Comparison of ENCODE assay signal across 15 cellular contexts in the genomic region with DNA sequence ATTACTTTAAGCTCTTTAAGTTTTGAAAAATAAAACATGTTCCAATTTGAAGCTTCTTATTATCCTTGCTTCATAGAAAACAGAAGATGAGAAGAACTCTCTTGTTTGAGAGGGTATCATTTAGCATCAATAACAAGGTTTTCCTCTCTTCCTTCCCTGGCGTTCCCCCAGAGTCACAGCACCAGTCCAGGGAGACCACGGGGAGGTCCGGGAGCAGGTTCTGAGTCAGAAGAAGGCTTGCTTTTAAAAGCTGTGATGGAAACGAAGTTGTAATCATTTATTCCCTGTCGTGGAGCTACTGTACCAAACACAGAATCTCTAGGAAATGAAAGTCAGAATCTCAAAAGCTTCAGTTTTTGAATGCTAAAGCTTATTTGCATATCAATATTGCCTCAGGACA.
A peak's percentile ranks its signal among the peaks of the same experiment; 100 is the strongest.
DNase-seq lines count a peak whose midpoint lies in the region; ATAC-seq and TF ChIP-seq lines count a peak whose summit lies in the region.
"Had no signal": no experiment of that assay in that cellular context is flagged by ENCODE, and none has a peak within 500 bp of the region (broad histone marks: within the 10 kb centered on the region; RNA-seq: fewer than 3 reads in every experiment).

No MANE protein-coding gene starts in this region.

- CTCF ChIA-PET in SK-N-SH (lab: Yijun Ruan, JAX), result interaction anchor here (0.6 to 2.6 kb wide), 67 partner anchors 9 to 251 kb away, joined by 3 to 88 read pairs (median 5); a partner anchor contains a TSS
- CTCF ChIA-PET in HEK293 (lab: Yijun Ruan, JAX), result interaction anchor here (0.6 to 2.6 kb wide), 71 partner anchors 9 to 582 kb away, joined by 3 to 58 read pairs (median 4); no protein-coding TSS in a partner anchor

- H3K9me3 ChIP-seq in SK-N-SH (no peaks in the 10 kb centered on the region), HEK293 (ENCODE audit: control insufficient read depth, insufficient read depth, low read depth, low read length) (peaks cover under 1% of the 10 kb centered on the region)

- WGBS in SK-N-SH (ENCODE audit: low lambda C conversion rate), result 4% methylated on average over 5 of the region's 5 CpGs

- H3K9ac ChIP-seq in SK-N-SH, result no peak overlapping the region

- TF ChIP-seq CTCF in SK-N-SH (IDR thresholded peaks at IDR 0.05), result no peak
- TF ChIP-seq CTCF in HEK293 (tag by site-specific recombination; IDR thresholded peaks at IDR 0.05), result no peak

- TF ChIP-seq EP300 in SK-N-SH (IDR thresholded peaks at IDR 0.05; ENCODE audit: borderline replicate concordance in 1 of 2, low read depth in 1 of 2, low read length in 1 of 2), result no peak

- H4K20me1 ChIP-seq in SK-N-SH (ENCODE audit: insufficient read depth), result no peaks in the 10 kb centered on the region

- H3K4me1 ChIP-seq in SK-N-SH (ENCODE audit: control insufficient read depth in 1 of 2, insufficient read depth in 2 of 2, low read depth in 1 of 2, low read length in 1 of 2) (no peaks in the 10 kb centered on the region; a peak in 1 of 4 replicates), HEK293 (ENCODE audit: control insufficient read depth, insufficient read depth, low read length) (0 out of 2 replicates have a peak, but pooled peaks cover 4% of the 10 kb centered on the region)

- TF ChIP-seq RAD21 in SK-N-SH (IDR thresholded peaks at IDR 0.05; ENCODE audit: low read length), result no peak

- H3K4me3 ChIP-seq in SK-N-SH (ENCODE audit: low read depth in 2 of 2, low read length in 1 of 2) (no peak overlapping the region), HEK293 (ENCODE audit: low read depth, low read length) (no peak overlapping the region)
- H3K4me3 ChIP-seq: PC-9 had no signal

- DNase-seq in SK-N-SH (peak; percentile 20), dermis blood vessel endothelial cell (peak; percentile 3), DMS53 (lab: John Stamatoyannopoulos, UW) (no peak), HCEC 1CT (no peak), activated T-cell treated with anti-CD3 and anti-CD28 coated beads for 4 hours (no peak)
- DNase-seq: 8988T; DMS79; IMR-90; Karpas-422; NCI-H1105; NK-92 treated with Interleukin-12 subunit alpha and Interleukin-12 subunit beta, amount 100 ng/mL, for 24 hours; PC-9 had no signal

- H3F3A ChIP-seq in SK-N-SH (replicated peaks; ENCODE audit: insufficient read depth), result no peaks in the 10 kb centered on the region

- no peaks in the 10 kb centered on the region for H3K79me2 ChIP-seq in SK-N-SH (ENCODE audit: insufficient read depth)

- ATAC-seq in SK-N-SH treated with all-trans-retinoic acid at 6 μM for 48 hours (no peak), GM18867 (IDR thresholded peaks at IDR 0.05; ENCODE audit: unreplicated experiment) (no peak)

- H3K4me2 ChIP-seq in SK-N-SH, result no peak overlapping the region
- H3K4me2 ChIP-seq: PC-9 had no signal

- no peaks in the 10 kb centered on the region for H3K36me3 ChIP-seq in SK-N-SH (replicated peaks in 1 of 2; ENCODE audit: control insufficient read depth in 1 of 2, insufficient read depth in 2 of 2, low read length in 1 of 2)
- no peaks in the 10 kb centered on the region; a peak in 1 of 3 replicates for H3K36me3 ChIP-seq in HEK293 (ENCODE audit: control insufficient read depth in 2 of 2, insufficient read depth in 1 of 2, low read length in 2 of 2)

- H2AFZ ChIP-seq in SK-N-SH (ENCODE audit: low read depth), result 0 out of 2 replicates have a peak overlapping the region, but pooled peaks have one; percentile 8
- H2AFZ ChIP-seq: PC-9 had no signal

- H3K27ac ChIP-seq in SK-N-SH (ENCODE audit: low read depth in 2 of 2, low read length in 1 of 2) (no peak overlapping the region), HEK293 (ENCODE audit: extremely low read depth, low read depth, low read length) (no peak overlapping the region)
- H3K27ac ChIP-seq: PC-9 had no signal

- POLR2A ChIA-PET in SK-N-SH (lab: Yijun Ruan, JAX) (interaction anchor here (1.0 to 1.5 kb wide), 3 partner anchors 129 to 203 kb away, joined by 3 to 11 read pairs (median 6); a partner anchor contains a TSS), HEK293 (lab: Yijun Ruan, JAX) (interaction anchor here (1.5 kb wide), 1 partner anchor 203 kb away, joined by 4 read pairs; no protein-coding TSS in a partner anchor)

- no peaks in the 10 kb centered on the region for H3K9me2 ChIP-seq in SK-N-SH

- no peaks in the 10 kb centered on the region for H3K27me3 ChIP-seq in SK-N-SH (ENCODE audit: insufficient read depth)

TF ChIP-seq in SK-N-SH, 30 proteins besides CTCF, POLR2A, EP300 and RAD21 (continues in another document):
- TF ChIP-seq GABPA (IDR thresholded peaks at IDR 0.05; ENCODE audit: low read depth) (no peak), TAF1 (IDR thresholded peaks at IDR 0.05; ENCODE audit: borderline replicate concordance, low read depth, low read length) (no peak), RCOR1 (IDR thresholded peaks at IDR 0.05; ENCODE audit: low read length) (no peak), MEF2A (IDR thresholded peaks at IDR 0.05; ENCODE audit: borderline replicate concordance, low read depth) (no peak)
- TF ChIP-seq, protein P1, sequence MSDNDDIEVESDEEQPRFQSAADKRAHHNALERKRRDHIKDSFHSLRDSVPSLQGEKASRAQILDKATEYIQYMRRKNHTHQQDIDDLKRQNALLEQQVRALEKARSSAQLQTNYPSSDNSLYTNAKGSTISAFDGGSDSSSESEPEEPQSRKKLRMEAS (IDR thresholded peaks at IDR 0.05; ENCODE audit: low read depth), result no peak
- TF ChIP-seq, protein P2, sequence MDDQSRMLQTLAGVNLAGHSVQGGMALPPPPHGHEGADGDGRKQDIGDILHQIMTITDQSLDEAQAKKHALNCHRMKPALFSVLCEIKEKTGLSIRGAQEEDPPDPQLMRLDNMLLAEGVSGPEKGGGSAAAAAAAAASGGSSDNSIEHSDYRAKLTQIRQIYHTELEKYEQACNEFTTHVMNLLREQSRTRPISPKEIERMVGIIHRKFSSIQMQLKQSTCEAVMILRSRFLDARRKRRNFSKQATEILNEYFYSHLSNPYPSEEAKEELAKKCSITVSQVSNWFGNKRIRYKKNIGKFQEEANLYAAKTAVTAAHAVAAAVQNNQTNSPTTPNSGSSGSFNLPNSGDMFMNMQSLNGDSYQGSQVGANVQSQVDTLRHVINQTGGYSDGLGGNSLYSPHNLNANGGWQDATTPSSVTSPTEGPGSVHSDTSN (IDR thresholded peaks at IDR 0.05), result no peak

TF ChIP-seq in SK-N-SH treated with all-trans-retinoic acid at 6 μM for 48 hours, 23 proteins besides CTCF, POLR2A, EP300 and RAD21 (continues in another document):
- TF ChIP-seq CSDC2 (CRISPR knock-in tag; IDR thresholded peaks at IDR 0.05), result no peak
- TF ChIP-seq GLIS3 (CRISPR knock-in tag; IDR thresholded peaks at IDR 0.05), result no peak
- TF ChIP-seq ZC3H10 (CRISPR knock-in tag; IDR thresholded peaks at IDR 0.05), result no peak
- TF ChIP-seq ARNTL (CRISPR knock-in tag; IDR thresholded peaks at IDR 0.05; ENCODE audit: borderline replicate concordance, low read depth), result no peak
- TF ChIP-seq ZNF70 (CRISPR knock-in tag; IDR thresholded peaks at IDR 0.05), result no peak
- TF ChIP-seq, protein P3, sequence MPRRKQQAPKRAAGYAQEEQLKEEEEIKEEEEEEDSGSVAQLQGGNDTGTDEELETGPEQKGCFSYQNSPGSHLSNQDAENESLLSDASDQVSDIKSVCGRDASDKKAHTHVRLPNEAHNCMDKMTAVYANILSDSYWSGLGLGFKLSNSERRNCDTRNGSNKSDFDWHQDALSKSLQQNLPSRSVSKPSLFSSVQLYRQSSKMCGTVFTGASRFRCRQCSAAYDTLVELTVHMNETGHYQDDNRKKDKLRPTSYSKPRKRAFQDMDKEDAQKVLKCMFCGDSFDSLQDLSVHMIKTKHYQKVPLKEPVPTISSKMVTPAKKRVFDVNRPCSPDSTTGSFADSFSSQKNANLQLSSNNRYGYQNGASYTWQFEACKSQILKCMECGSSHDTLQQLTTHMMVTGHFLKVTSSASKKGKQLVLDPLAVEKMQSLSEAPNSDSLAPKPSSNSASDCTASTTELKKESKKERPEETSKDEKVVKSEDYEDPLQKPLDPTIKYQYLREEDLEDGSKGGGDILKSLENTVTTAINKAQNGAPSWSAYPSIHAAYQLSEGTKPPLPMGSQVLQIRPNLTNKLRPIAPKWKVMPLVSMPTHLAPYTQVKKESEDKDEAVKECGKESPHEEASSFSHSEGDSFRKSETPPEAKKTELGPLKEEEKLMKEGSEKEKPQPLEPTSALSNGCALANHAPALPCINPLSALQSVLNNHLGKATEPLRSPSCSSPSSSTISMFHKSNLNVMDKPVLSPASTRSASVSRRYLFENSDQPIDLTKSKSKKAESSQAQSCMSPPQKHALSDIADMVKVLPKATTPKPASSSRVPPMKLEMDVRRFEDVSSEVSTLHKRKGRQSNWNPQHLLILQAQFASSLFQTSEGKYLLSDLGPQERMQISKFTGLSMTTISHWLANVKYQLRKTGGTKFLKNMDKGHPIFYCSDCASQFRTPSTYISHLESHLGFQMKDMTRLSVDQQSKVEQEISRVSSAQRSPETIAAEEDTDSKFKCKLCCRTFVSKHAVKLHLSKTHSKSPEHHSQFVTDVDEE (CRISPR knock-in tag; IDR thresholded peaks at IDR 0.05), result no peak

TF ChIP-seq in HEK293, 187 proteins besides CTCF, POLR2A, EP300 and RAD21 (continues in another document):
- TF ChIP-seq, protein P4, sequence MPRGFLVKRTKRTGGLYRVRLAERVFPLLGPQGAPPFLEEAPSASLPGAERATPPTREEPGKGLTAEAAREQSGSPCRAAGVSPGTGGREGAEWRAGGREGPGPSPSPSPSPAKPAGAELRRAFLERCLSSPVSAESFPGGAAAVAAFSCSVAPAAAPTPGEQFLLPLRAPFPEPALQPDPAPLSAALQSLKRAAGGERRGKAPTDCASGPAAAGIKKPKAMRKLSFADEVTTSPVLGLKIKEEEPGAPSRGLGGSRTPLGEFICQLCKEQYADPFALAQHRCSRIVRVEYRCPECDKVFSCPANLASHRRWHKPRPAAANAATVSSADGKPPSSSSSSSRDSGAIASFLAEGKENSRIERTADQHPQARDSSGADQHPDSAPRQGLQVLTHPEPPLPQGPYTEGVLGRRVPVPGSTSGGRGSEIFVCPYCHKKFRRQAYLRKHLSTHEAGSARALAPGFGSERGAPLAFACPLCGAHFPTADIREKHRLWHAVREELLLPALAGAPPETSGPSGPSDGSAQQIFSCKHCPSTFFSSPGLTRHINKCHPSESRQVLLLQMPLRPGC (tag by site-specific recombination; IDR thresholded peaks at IDR 0.05), result no peak
- TF ChIP-seq, protein P5, sequence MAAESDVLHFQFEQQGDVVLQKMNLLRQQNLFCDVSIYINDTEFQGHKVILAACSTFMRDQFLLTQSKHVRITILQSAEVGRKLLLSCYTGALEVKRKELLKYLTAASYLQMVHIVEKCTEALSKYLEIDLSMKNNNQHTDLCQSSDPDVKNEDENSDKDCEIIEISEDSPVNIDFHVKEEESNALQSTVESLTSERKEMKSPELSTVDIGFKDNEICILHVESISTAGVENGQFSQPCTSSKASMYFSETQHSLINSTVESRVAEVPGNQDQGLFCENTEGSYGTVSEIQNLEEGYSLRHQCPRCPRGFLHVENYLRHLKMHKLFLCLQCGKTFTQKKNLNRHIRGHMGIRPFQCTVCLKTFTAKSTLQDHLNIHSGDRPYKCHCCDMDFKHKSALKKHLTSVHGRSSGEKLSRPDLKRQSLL (tag by site-specific recombination; IDR thresholded peaks at IDR 0.05), result no peak
- TF ChIP-seq ZNF660 (tag by site-specific recombination; IDR thresholded peaks at IDR 0.05) (no peak), ZNF184 (tag by site-specific recombination; IDR thresholded peaks at IDR 0.05) (no peak)

Comparison
In these comparisons a context has a peak if more than half of its experiments do, and no peak if none do; other contexts are left out.
1. DNase-seq: peak in SK-N-SH (single experiment) and dermis blood vessel endothelial cell (single experiment); none in DMS53 (single experiment), HCEC 1CT (single experiment) and activated T-cell treated with anti-CD3 and anti-CD28 coated beads for 4 hours (single experiment).